29 cellular contexts compared by ENCODE assay signal in genomic region chr2:44301111-44301510, GRCh38. TPM values are rescaled to one million over a fixed set of nuclear protein-coding genes. Genes with fewer than 3 reads are reported as not detected.
"Had no signal": no experiment of that assay in that cellular context is flagged by ENCODE, and none has a peak within 500 bp of the region (broad histone marks: within the 10 kb centered on the region; RNA-seq: fewer than 3 reads in every experiment).

No MANE protein-coding gene starts in this region.

- H3K9ac ChIP-seq: parathyroid adenoma had no signal

- H2AFZ ChIP-seq: parathyroid adenoma had no signal

- H3K4me3 ChIP-seq: ovary, psoas muscle, skin epidermis, smooth muscle cell, spleen, thoracic aorta, thyroid gland, tibial nerve, upper lobe of left lung, vagina had no signal

- H3K4me2 ChIP-seq: smooth muscle cell had no signal

- H3K9me3 ChIP-seq: ovary, psoas muscle, thoracic aorta, thyroid gland, upper lobe of left lung, vagina had no signal

- H3K79me2 ChIP-seq: parathyroid adenoma had no signal

- ATAC-seq: naive thymus-derived CD8-positive, alpha-beta T cell; natural killer cell treated with Interleukin-12 subunit alpha and Interleukin-12 subunit beta and Interleukin-15 and Interleukin-18, amount 100 ng/mL, for 72 hours; right cardiac atrium; sciatic nerve; stimulated activated memory B cell treated with anti-CD40 and anti-IgM and Interleukin-4, amounts not matched to agents 10 μg/mL and 1 μg/mL and 100 μg/mL, for 72 hours; stimulated activated naive CD8-positive, alpha-beta T cell treated with anti-CD3 and anti-CD28 coated beads, Interleukin-15, amount 100 ng/mL, for 72 hours; stimulated activated naive CD8-positive, alpha-beta T cell treated with anti-CD3 and anti-CD28 coated beads, Interleukin-15, Interleukin-2, amounts not matched to agents 100 U/mL and 50 U/mL, for 24 hours had no signal

- H3K27me3 ChIP-seq: ovary, spleen, thyroid gland, tibial nerve, upper lobe of left lung, vagina had no signal

- H3K4me1 ChIP-seq: spleen, thyroid gland, tibial nerve, upper lobe of left lung, vagina had no signal

- H3K27ac ChIP-seq: ovary, parathyroid adenoma, psoas muscle, skin epidermis, spleen, thoracic aorta, thyroid gland, tibial nerve, upper lobe of left lung, vagina had no signal

- DNase-seq: naive thymus-derived CD8-positive, alpha-beta T cell; nephron progenitor cell; occipital lobe; ovary; posterior cingulate gyrus; psoas muscle; right cardiac atrium; spleen; stimulated activated CD4-positive, alpha-beta T cell treated with anti-CD3 and anti-CD28 coated beads, Interleukin-12 subunit alpha, Interleukin-12 subunit beta, amount 100 ng/mL, for 4 hours; stimulated activated CD4-positive, alpha-beta T cell treated with anti-CD3 and anti-CD28 coated beads, Interleukin-1b, Interleukin-23, amount 100 ng/mL, for 48 hours; stimulated activated CD4-positive, alpha-beta T cell treated with anti-CD3 and anti-CD28 coated beads, Interleukin-4, amount 100 ng/mL, for 1 hour; stimulated activated CD4-positive, alpha-beta T cell treated with anti-CD3 and anti-CD28 coated beads, Interleukin-4, amount 100 ng/mL, for 4 hours; stimulated activated CD8-positive, alpha-beta memory T cell treated with anti-CD3 and anti-CD28 coated beads, Interleukin-4, amount 100 ng/mL, for 48 hours; stimulated activated naive CD4-positive, alpha-beta T cell; stimulated activated naive CD8-positive, alpha-beta T cell treated with anti-CD3 and anti-CD28 coated beads, Interleukin-15, amount 100 ng/mL, for 72 hours; stimulated activated naive CD8-positive, alpha-beta T cell treated with anti-CD3 and anti-CD28 coated beads, Interleukin-15, Interleukin-2, amounts not matched to agents 100 U/mL and 50 U/mL, for 24 hours; thyroid gland; trophoblast cell; upper lobe of left lung had no signal

- H3K36me3 ChIP-seq: ovary, spleen, thoracic aorta, thyroid gland, tibial nerve, upper lobe of left lung, vagina had no signal

RNA-seq across cellular contexts. Expression of gene SLC3A1, which starts 25.8 kb away (rescaled TPM):
- total RNA-seq: neural crest cell, smooth muscle cell, thyroid gland, vagina had no signal
